1 cellular context compared by ENCODE assay signal in genomic region chr12:24911284-24911791, GRCh38.
A peak's percentile ranks its signal among the peaks of the same experiment; 100 is the strongest.
TF ChIP-seq lines count a peak whose summit lies in the region.

No MANE protein-coding gene starts in this region.

TF ChIP-seq in HepG2, 621 proteins besides CTCF, POLR2A, EP300 and RAD21 (continued from another document and continues in another):
- TF ChIP-seq BCLAF1 (IDR thresholded peaks at IDR 0.05): no peak
- TF ChIP-seq NR2F1 (CRISPR knock-in tag; IDR thresholded peaks at IDR 0.05): no peak
- no peak for TF ChIP-seq SALL2 (CRISPR knock-in tag; IDR thresholded peaks at IDR 0.05)
- no peak for TF ChIP-seq NCOA1 (CRISPR knock-in tag; IDR thresholded peaks at IDR 0.05)
- no peak for TF ChIP-seq IKZF1 (IDR thresholded peaks at IDR 0.05)
- TF ChIP-seq MIER2 (CRISPR knock-in tag; IDR thresholded peaks at IDR 0.05): no peak
- peak; percentile 64; the same call in 1 of the 2 replicates for TF ChIP-seq ZNF232 (CRISPR knock-in tag; IDR thresholded peaks at IDR 0.05; ENCODE audit: borderline replicate concordance)
- TF ChIP-seq NFYB (CRISPR knock-in tag; IDR thresholded peaks at IDR 0.05): no peak
- TF ChIP-seq MLLT10 (CRISPR knock-in tag; IDR thresholded peaks at IDR 0.05): no peak
- TF ChIP-seq ZNF33B (CRISPR knock-in tag; IDR thresholded peaks at IDR 0.05): no peak
- TF ChIP-seq CCDC6 (CRISPR knock-in tag; IDR thresholded peaks at IDR 0.05): no peak
- no peak for TF ChIP-seq ZBTB1 (CRISPR knock-in tag; IDR thresholded peaks at IDR 0.05; ENCODE audit: borderline replicate concordance)
- peak; percentile 76 for TF ChIP-seq SAP130 (CRISPR knock-in tag; IDR thresholded peaks at IDR 0.05; ENCODE audit: low read depth)
- TF ChIP-seq ZSCAN12 (CRISPR knock-in tag; IDR thresholded peaks at IDR 0.05): no peak
- no peak for TF ChIP-seq ZNF777 (CRISPR knock-in tag; IDR thresholded peaks at IDR 0.05)
- TF ChIP-seq PHB2 (IDR thresholded peaks at IDR 0.05; ENCODE audit: partially characterized antibody): no peak
- 0 out of 2 replicates have a peak, but pooled peaks have one; percentile 43 for TF ChIP-seq TFDP2 (CRISPR knock-in tag; IDR thresholded peaks at IDR 0.05)
- no peak for TF ChIP-seq FOXP1 (IDR thresholded peaks at IDR 0.05)
- 0 out of 2 replicates have a peak, but pooled peaks have one; percentile 22 for TF ChIP-seq FOXP1 (CRISPR knock-in tag; IDR thresholded peaks at IDR 0.05)
- TF ChIP-seq PHF21A (CRISPR knock-in tag; IDR thresholded peaks at IDR 0.05): no peak
- no peak for TF ChIP-seq ZNF790 (CRISPR knock-in tag; IDR thresholded peaks at IDR 0.05; ENCODE audit: borderline replicate concordance)
- peak; percentile 51; the same call in 1 of the 2 replicates for TF ChIP-seq ARID4A (CRISPR knock-in tag; IDR thresholded peaks at IDR 0.05; ENCODE audit: borderline replicate concordance)
- no peak for TF ChIP-seq HBP1 (CRISPR knock-in tag; IDR thresholded peaks at IDR 0.05; ENCODE audit: low read depth)
- TF ChIP-seq ZNF644 (CRISPR knock-in tag; IDR thresholded peaks at IDR 0.05; ENCODE audit: low read depth): no peak
- TF ChIP-seq ZNF547 (CRISPR knock-in tag; IDR thresholded peaks at IDR 0.05): no peak
- no peak for TF ChIP-seq NFKBIZ (CRISPR knock-in tag; IDR thresholded peaks at IDR 0.05)
- no peak for TF ChIP-seq CENPT (CRISPR knock-in tag; IDR thresholded peaks at IDR 0.05; ENCODE audit: low read depth)
- TF ChIP-seq PRDM10 (CRISPR knock-in tag; IDR thresholded peaks at IDR 0.05; ENCODE audit: low read depth): no peak
- no peak for TF ChIP-seq ZNF713 (CRISPR knock-in tag; IDR thresholded peaks at IDR 0.05)
- no peak for TF ChIP-seq KDM3A (CRISPR knock-in tag; IDR thresholded peaks at IDR 0.05; ENCODE audit: low read depth)
- TF ChIP-seq CHCHD3 (CRISPR knock-in tag; IDR thresholded peaks at IDR 0.05): no peak
- TF ChIP-seq ZNF691 (CRISPR knock-in tag; IDR thresholded peaks at IDR 0.05; ENCODE audit: borderline replicate concordance, low read depth): 0 out of 2 replicates have a peak, but pooled peaks have one; percentile 36
- 0 out of 2 replicates have a peak, but pooled peaks have one; percentile 17 for TF ChIP-seq ZSCAN9 (CRISPR knock-in tag; IDR thresholded peaks at IDR 0.05; ENCODE audit: borderline replicate concordance)
- no peak for TF ChIP-seq ZNF577 (CRISPR knock-in tag; IDR thresholded peaks at IDR 0.05; ENCODE audit: borderline replicate concordance, low read depth)
- TF ChIP-seq GFI1 (CRISPR knock-in tag; IDR thresholded peaks at IDR 0.05; ENCODE audit: borderline replicate concordance): no peak
- peak; percentile 40; the same call in 1 of the 2 replicates for TF ChIP-seq NFIC (IDR thresholded peaks at IDR 0.05; ENCODE audit: low read length)
- no peak for TF ChIP-seq PAWR (CRISPR knock-in tag; IDR thresholded peaks at IDR 0.05; ENCODE audit: borderline replicate concordance)
- no peak for TF ChIP-seq ZBTB42 (CRISPR knock-in tag; IDR thresholded peaks at IDR 0.05)
- TF ChIP-seq ZNF510 (CRISPR knock-in tag; IDR thresholded peaks at IDR 0.05; ENCODE audit: low read depth): no peak
- no peak for TF ChIP-seq ZNF891 (CRISPR knock-in tag; IDR thresholded peaks at IDR 0.05)
- TF ChIP-seq ZNF687 (CRISPR knock-in tag; IDR thresholded peaks at IDR 0.05): no peak; the same call in 1 of the 2 replicates
- TF ChIP-seq GMEB2 (CRISPR knock-in tag; IDR thresholded peaks at IDR 0.05; ENCODE audit: low read depth): no peak
